Comparison of ENCODE assay signal across 15 cellular contexts in genomic region chr4:85005865-85006377, GRCh38. TPM values are rescaled to one million over a fixed set of nuclear protein-coding genes. Genes with fewer than 3 reads are reported as not detected.
DNase-seq lines count a peak whose midpoint lies in the region; ATAC-seq, FAIRE-seq and TF ChIP-seq lines count a peak whose summit lies in the region.
"Had no signal": no experiment of that assay in that cellular context is flagged by ENCODE, and none has a peak within 500 bp of the region (broad histone marks: within the 10 kb centered on the region; RNA-seq: fewer than 3 reads in every experiment).

No MANE protein-coding gene starts in this region.

- no peak overlapping the region for H3K4me3 Mint-ChIP-seq in immature natural killer cell
- H3K4me3 Mint-ChIP-seq: brain; stimulated activated naive CD8-positive, alpha-beta T cell treated with anti-CD3 and anti-CD28 coated beads, Interleukin-15, amount 100 ng/mL, for 72 hours had no signal

- peak; percentile 94 for ATAC-seq in RWPE2 (ENCODE audit: low read depth)
- no peak for ATAC-seq in GM21528 (IDR thresholded peaks at IDR 0.05; ENCODE audit: low FRiP score, unreplicated experiment)
- ATAC-seq in HG03175 (IDR thresholded peaks at IDR 0.05; ENCODE audit: unreplicated experiment), result no peak
- ATAC-seq: gastrocnemius medialis; HepG2; stimulated activated naive CD8-positive, alpha-beta T cell treated with anti-CD3 and anti-CD28 coated beads, Interleukin-15, amount 100 ng/mL, for 72 hours had no signal

- no peaks in the 10 kb centered on the region for H3K36me3 Mint-ChIP-seq in immature natural killer cell

- H3K27ac ChIP-seq in RWPE2 (ENCODE audit: poor library complexity, severe bottlenecking), result no peak overlapping the region
- no peak overlapping the region for H3K27ac ChIP-seq in epithelial cell of prostate
- H3K27ac ChIP-seq: gastrocnemius medialis had no signal

- peak; percentile 77 for FAIRE-seq in H54 (lab: Jason Lieb, UNC)
- FAIRE-seq: HepG2 had no signal

- no peak for TF ChIP-seq CTCF in RWPE2 (IDR thresholded peaks at IDR 0.05; ENCODE audit: poor library complexity, severe bottlenecking)

- H3K27me3 Mint-ChIP-seq in immature natural killer cell (ENCODE audit: low read depth in 3 of 3), result peaks cover 0 to 3% (median 0%) of the 10 kb centered on the region in 3 donors
- H3K27me3 Mint-ChIP-seq: brain; stimulated activated naive CD8-positive, alpha-beta T cell treated with anti-CD3 and anti-CD28 coated beads, Interleukin-15, amount 100 ng/mL, for 72 hours had no signal

- H3K36me3 ChIP-seq in RWPE2 (ENCODE audit: low read depth), result no peaks in the 10 kb centered on the region
- H3K36me3 ChIP-seq: gastrocnemius medialis had no signal

- no peaks in the 10 kb centered on the region for H3K27me3 ChIP-seq in RWPE2 (ENCODE audit: insufficient read depth, poor library complexity, severe bottlenecking)
- H3K27me3 ChIP-seq: gastrocnemius medialis had no signal

- H3K9me3 ChIP-seq in RWPE2 (ENCODE audit: severe bottlenecking), result no peaks in the 10 kb centered on the region
- H3K9me3 ChIP-seq: gastrocnemius medialis had no signal

- H3K4me1 Mint-ChIP-seq in immature natural killer cell, result no peaks in the 10 kb centered on the region
- H3K4me1 Mint-ChIP-seq: brain; stimulated activated naive CD8-positive, alpha-beta T cell treated with anti-CD3 and anti-CD28 coated beads, Interleukin-15, amount 100 ng/mL, for 72 hours had no signal

- DNase-seq in H54 (ENCODE audit: insufficient read length, low spot score) (peak; percentile 19), RWPE2 (ENCODE audit: low spot score) (no peak), epithelial cell of prostate (ENCODE audit: low read depth, low spot score) (peak; percentile 20), renal cortical epithelial cell (ENCODE audit: low read depth) (peak; percentile 89), GM19240 (ENCODE audit: insufficient read length, low spot score) (no peak), immature natural killer cell (no peak)
- DNase-seq: activated CD8-positive, alpha-beta memory T cell treated with anti-CD3 and anti-CD28 coated beads, Interleukin-2, amount 50 U/mL, for 4 hours; gastrocnemius medialis; NCI-H2029 treated with DMSO at 0.1 percent for 48 hours; stimulated activated CD4-positive, alpha-beta T cell treated with anti-CD3 and anti-CD28 coated beads, Interleukin-4, amount 100 ng/mL, for 1 hour; stimulated activated naive CD8-positive, alpha-beta T cell treated with anti-CD3 and anti-CD28 coated beads, Interleukin-15, amount 100 ng/mL, for 72 hours had no signal

- H3K9me3 Mint-ChIP-seq in immature natural killer cell, result peaks cover 2 to 18% (median 8%) of the 10 kb centered on the region in 6 donors
- H3K9me3 Mint-ChIP-seq: brain; stimulated activated naive CD8-positive, alpha-beta T cell treated with anti-CD3 and anti-CD28 coated beads, Interleukin-15, amount 100 ng/mL, for 72 hours had no signal

- no peak overlapping the region for H3K27ac Mint-ChIP-seq in immature natural killer cell
- H3K27ac Mint-ChIP-seq: brain; stimulated activated naive CD8-positive, alpha-beta T cell treated with anti-CD3 and anti-CD28 coated beads, Interleukin-15, amount 100 ng/mL, for 72 hours had no signal

- TF ChIP-seq POLR2A in H54 (IDR thresholded peaks at IDR 0.05; ENCODE audit: low read depth, low read length), result no peak

- peaks cover 5% of the 10 kb centered on the region for H3K4me1 ChIP-seq in RWPE2 (ENCODE audit: insufficient read depth, poor library complexity, severe bottlenecking)
- H3K4me1 ChIP-seq: gastrocnemius medialis had no signal

- no peak overlapping the region for H3K4me3 ChIP-seq in RWPE2 (ENCODE audit: severe bottlenecking)
- H3K4me3 ChIP-seq: gastrocnemius medialis had no signal

RNA-seq across cellular contexts. Expression of gene WDFY3, which starts 39.4 kb away (rescaled TPM):
- total RNA-seq in renal cortical epithelial cell, result 42.9 and 196 TPM in 2 replicates
- polyA plus RNA-seq in immature natural killer cell, result under 1 TPM in 1 of 3 donors, not detected in 2; 0.02 TPM

Comparison
In these comparisons a context has a peak if more than half of its experiments do, and no peak if none do; other contexts are left out.
1. DNase-seq: peak in H54 (single experiment), epithelial cell of prostate (single experiment) and renal cortical epithelial cell (single experiment); none in RWPE2 (single experiment), GM19240 (single experiment) and immature natural killer cell (0 of 3).